In the genomic region with DNA sequence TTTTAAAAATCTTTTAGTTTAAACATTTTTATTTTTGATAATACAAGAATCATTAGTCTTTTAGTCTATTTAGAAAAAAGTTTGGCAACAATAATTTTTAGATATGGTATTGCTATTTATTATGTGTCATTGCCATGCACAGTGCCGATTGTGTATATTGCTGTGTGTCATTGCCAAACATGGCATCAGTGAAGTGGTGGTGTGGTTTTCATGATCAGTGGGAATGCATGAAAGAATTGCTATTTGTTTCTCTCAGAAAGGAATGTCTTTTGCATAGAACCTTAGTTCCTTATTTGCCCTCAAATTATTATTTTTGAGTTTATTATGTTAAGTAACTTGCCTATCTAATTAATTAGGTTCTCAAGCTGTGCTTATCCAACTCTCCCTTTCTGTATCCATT, we compare ENCODE assay signal across 26 cellular contexts.
DNase-seq lines count a peak whose midpoint lies in the region; ATAC-seq, FAIRE-seq and TF ChIP-seq lines count a peak whose summit lies in the region.
"Had no signal": no experiment of that assay in that cellular context is flagged by ENCODE, and none has a peak within 500 bp of the region (broad histone marks: within the 10 kb centered on the region; RNA-seq: fewer than 3 reads in every experiment).

No MANE protein-coding gene starts in this region.

- intact Hi-C loops in ovary (cut with DNase I), result no loop called here
- intact Hi-C loops in HepG2 (cut with micrococcal nuclease; ENCODE audit: unreplicated experiment), result no loop called here

- H3K36me3 Mint-ChIP-seq in nephron progenitor cell (ENCODE audit: low read depth), result no peaks in the 10 kb centered on the region
- H3K36me3 Mint-ChIP-seq: activated naive CD4-positive, alpha-beta T cell treated with anti-CD3 and anti-CD28 coated beads, Interleukin-2, amount 50 U/mL, for 24 hours; CD4-positive, alpha-beta memory T cell; IgD-negative memory B cell; naive B cell; WTC11 had no signal

- in situ Hi-C loops in HepG2 (cut with HindIII; ENCODE audit: extremely low pct_ligation_motif_present, low pct_unique_long_range_greater_than_20kb), result no loop called here

- H3K9me3 ChIP-seq in HUES64 (ENCODE audit: insufficient read depth, low read depth, low read length) (no peaks in the 10 kb centered on the region), ectodermal cell (ENCODE audit: control insufficient read depth, low read length) (no peaks in the 10 kb centered on the region), thoracic aorta (no peaks in the 10 kb centered on the region), ovary (no peaks in the 10 kb centered on the region), HepG2 (ENCODE audit: low read length) (no peaks in the 10 kb centered on the region)
- H3K9me3 ChIP-seq: stomach, transverse colon had no signal

- no peaks in the 10 kb centered on the region for H3K36me3 ChIP-seq in HUES64 (ENCODE audit: insufficient read depth, low read length)
- no peaks in the 10 kb centered on the region for H3K36me3 ChIP-seq in ectodermal cell (ENCODE audit: control insufficient read depth, insufficient read depth, low read length)
- no peaks in the 10 kb centered on the region for H3K36me3 ChIP-seq in thoracic aorta
- no peaks in the 10 kb centered on the region for H3K36me3 ChIP-seq in ovary
- no peaks in the 10 kb centered on the region for H3K36me3 ChIP-seq in HepG2 (replicated peaks in 1 of 2; ENCODE audit: control insufficient read depth in 1 of 2, insufficient read depth in 2 of 2, low read length in 2 of 2)
- H3K36me3 ChIP-seq: heart left ventricle, stomach, transverse colon had no signal

- POLR2A ChIA-PET in HepG2 (lab: Yijun Ruan, JAX), result no interaction called here
- POLR2A ChIA-PET in RWPE1 (lab: Yijun Ruan, JAX; ENCODE audit: low non-redundant PET), result no interaction called here

- H3K4me1 ChIP-seq in HUES64 (ENCODE audit: insufficient read depth, low read length) (peaks cover 29% of the 10 kb centered on the region), ectodermal cell (ENCODE audit: control insufficient read depth, insufficient read depth, low read length) (peaks cover 32% of the 10 kb centered on the region), thoracic aorta (ENCODE audit: control insufficient read depth in 1 of 2, low read depth in 2 of 2) (peaks cover 26 to 64% of the 10 kb centered on the region in 2 donors), ovary (ENCODE audit: insufficient read depth) (peaks cover 3% of the 10 kb centered on the region), HepG2 (ENCODE audit: insufficient read depth, low read length) (no peaks in the 10 kb centered on the region)

- no peak for TF ChIP-seq RAD21 in HepG2 (CRISPR knock-in tag; IDR thresholded peaks at IDR 0.05)

- no peak for FAIRE-seq in HepG2 (lab: Jason Lieb, UNC)
- FAIRE-seq: H54 had no signal

- TF ChIP-seq POLR2A in ovary (IDR thresholded peaks at IDR 0.05) (no peak), HepG2 (IDR thresholded peaks at IDR 0.05; ENCODE audit: insufficient read depth in 1 of 2, low read depth in 2 of 2, low read length in 2 of 2) (no peak)

- no peaks in the 10 kb centered on the region for H4K20me1 ChIP-seq in HepG2 (ENCODE audit: insufficient read depth, low read length)

- ATAC-seq in thoracic aorta (ENCODE audit: insufficient number of reproducible peaks, low FRiP score, low read depth), result no peak
- ATAC-seq in HepG2, result no peak

- no peak for DNase-seq in nephron progenitor cell
- no peak for DNase-seq in thoracic aorta (ENCODE audit: low spot score)
- DNase-seq in HK-2 (ENCODE audit: unreplicated experiment), result no peak
- DNase-seq in ovary, result no peak
- no peak for DNase-seq in HepG2 (ENCODE audit: low spot score)
- no peak for DNase-seq in RWPE1 (ENCODE audit: low spot score)
- DNase-seq: aorta; CD4-positive, alpha-beta memory T cell; heart left ventricle; left cardiac atrium; naive B cell; NCI-H1105; NCI-H1930; posterior cingulate gyrus; Right ventricle myocardium superior; stimulated activated CD8-positive, alpha-beta memory T cell treated with anti-CD3 and anti-CD28 coated beads, Interleukin-4, amount 100 ng/mL, for 48 hours; stomach; SW 1271; transverse colon had no signal

- no peaks in the 10 kb centered on the region for H3K27me3 Mint-ChIP-seq in nephron progenitor cell (ENCODE audit: low read depth, poor library complexity)
- H3K27me3 Mint-ChIP-seq: activated naive CD4-positive, alpha-beta T cell treated with anti-CD3 and anti-CD28 coated beads, Interleukin-2, amount 50 U/mL, for 24 hours; CD4-positive, alpha-beta memory T cell; IgD-negative memory B cell; naive B cell had no signal

- H3K4me2 ChIP-seq in HepG2 (ENCODE audit: low read depth, low read length), result no peak overlapping the region

- H3K27ac ChIP-seq in HUES64 (ENCODE audit: low read depth, low read length) (0 out of 2 replicates have a peak overlapping the region, but pooled peaks have one; percentile 12), ectodermal cell (ENCODE audit: insufficient read depth, low read depth, low read length, poor library complexity, severe bottlenecking) (peak overlapping the region; percentile 85), thoracic aorta (peak overlapping the region; percentile 22 to 59), ovary (no peak overlapping the region), HepG2 (ENCODE audit: extremely low read length, insufficient read depth, low read length) (no peak overlapping the region), RWPE1 (no peak overlapping the region)
- H3K27ac ChIP-seq: heart left ventricle, stomach, transverse colon had no signal

- H3K27me3 ChIP-seq in HUES64 (ENCODE audit: insufficient read depth, low read length), result no peaks in the 10 kb centered on the region
- H3K27me3 ChIP-seq in ectodermal cell (ENCODE audit: control insufficient read depth, insufficient read depth, low read length, poor library complexity, severe bottlenecking), result no peaks in the 10 kb centered on the region
- no peaks in the 10 kb centered on the region for H3K27me3 ChIP-seq in thoracic aorta (replicated peaks; ENCODE audit: insufficient read depth)
- no peaks in the 10 kb centered on the region for H3K27me3 ChIP-seq in ovary
- H3K27me3 ChIP-seq in HepG2 (ENCODE audit: control insufficient read depth in 1 of 2, insufficient read depth in 2 of 2, low read length in 2 of 2), result no peaks in the 10 kb centered on the region
- H3K27me3 ChIP-seq: heart left ventricle, stomach, transverse colon had no signal

- TF ChIP-seq EP300 in ovary (IDR thresholded peaks at IDR 0.05) (no peak), HepG2 (IDR thresholded peaks at IDR 0.05; ENCODE audit: low read depth in 2 of 2, low read length in 2 of 2) (no peak), HepG2 (CRISPR knock-in tag; IDR thresholded peaks at IDR 0.05; ENCODE audit: borderline replicate concordance) (no peak)

- H3K79me2 ChIP-seq in HepG2 (ENCODE audit: insufficient read depth, low read length), result no peaks in the 10 kb centered on the region

- no peak overlapping the region for H3K9ac ChIP-seq in HUES64 (ENCODE audit: low read depth, low read length)
- H3K9ac ChIP-seq in HepG2 (ENCODE audit: insufficient read depth, low read depth, low read length), result no peak overlapping the region

- CTCF ChIA-PET in HepG2 (lab: Yijun Ruan, JAX; ENCODE audit: low intra/inter-chr PET ratio, low total read pairs) (no interaction called here), RWPE1 (lab: Yijun Ruan, JAX) (no interaction called here)

- H3K4me3 ChIP-seq in HUES64 (ENCODE audit: low read length) (no peak overlapping the region), ectodermal cell (ENCODE audit: insufficient read depth, low read depth, low read length) (no peak overlapping the region), thoracic aorta (no peak overlapping the region), ovary (no peak overlapping the region), HepG2 (replicated peaks in 1 of 3; ENCODE audit: insufficient read depth in 1 of 3, low read depth in 2 of 3, low read length in 3 of 3) (no peak overlapping the region)
- H3K4me3 ChIP-seq: heart left ventricle, stomach, transverse colon had no signal

- no peaks in the 10 kb centered on the region for H3K9me3 Mint-ChIP-seq in nephron progenitor cell
- H3K9me3 Mint-ChIP-seq: activated naive CD4-positive, alpha-beta T cell treated with anti-CD3 and anti-CD28 coated beads, Interleukin-2, amount 50 U/mL, for 24 hours; central memory CD8-positive, alpha-beta T cell; WTC11 had no signal

- peak overlapping the region; percentile 22 for H3K4me3 Mint-ChIP-seq in nephron progenitor cell
- H3K4me3 Mint-ChIP-seq: activated naive CD4-positive, alpha-beta T cell treated with anti-CD3 and anti-CD28 coated beads, Interleukin-2, amount 50 U/mL, for 24 hours; CD4-positive, alpha-beta memory T cell; central memory CD8-positive, alpha-beta T cell; IgD-negative memory B cell; naive B cell; WTC11 had no signal

- WGBS in HUES64, result 96% methylated on average over 1 of the region's 1 CpG
- 92 to 100% methylated on average over 1 of the region's 1 CpG for WGBS in ectodermal cell, 2 experiments
- 68 to 83% (median 78%) methylated on average over 1 of the region's 1 CpG for WGBS in ovary, 3 donors
- 25% methylated on average over 1 of the region's 1 CpG for WGBS in HepG2 (ENCODE audit: low lambda C conversion rate)

- no peak overlapping the region for H2AFZ ChIP-seq in HepG2 (ENCODE audit: low read length)

- peaks cover 70% of the 10 kb centered on the region for H3K4me1 Mint-ChIP-seq in nephron progenitor cell
- H3K4me1 Mint-ChIP-seq: activated naive CD4-positive, alpha-beta T cell treated with anti-CD3 and anti-CD28 coated beads, Interleukin-2, amount 50 U/mL, for 24 hours; IgD-negative memory B cell; naive B cell had no signal

- TF ChIP-seq CTCF in nephron progenitor cell (IDR thresholded peaks at IDR 0.05) (no peak), thoracic aorta (IDR thresholded peaks at IDR 0.05) (no peak), ovary (IDR thresholded peaks at IDR 0.05) (no peak), HepG2 (CRISPR knock-in tag; IDR thresholded peaks at IDR 0.05) (no peak), RWPE1 (conservative IDR thresholded peaks at IDR 0.05; ENCODE audit: low read depth) (no peak)

- H3K27ac Mint-ChIP-seq in nephron progenitor cell, result peak overlapping the region; percentile 97
- H3K27ac Mint-ChIP-seq: activated naive CD4-positive, alpha-beta T cell treated with anti-CD3 and anti-CD28 coated beads, Interleukin-2, amount 50 U/mL, for 24 hours; CD4-positive, alpha-beta memory T cell; naive B cell had no signal

- no TSS peak for BruUV-seq in HepG2 (replicated peaks; lab: Mats Ljungman, UMichigan)

TF ChIP-seq in HepG2, 621 proteins besides CTCF, POLR2A, EP300 and RAD21 (continues in another document):
- TF ChIP-seq, protein P1, sequence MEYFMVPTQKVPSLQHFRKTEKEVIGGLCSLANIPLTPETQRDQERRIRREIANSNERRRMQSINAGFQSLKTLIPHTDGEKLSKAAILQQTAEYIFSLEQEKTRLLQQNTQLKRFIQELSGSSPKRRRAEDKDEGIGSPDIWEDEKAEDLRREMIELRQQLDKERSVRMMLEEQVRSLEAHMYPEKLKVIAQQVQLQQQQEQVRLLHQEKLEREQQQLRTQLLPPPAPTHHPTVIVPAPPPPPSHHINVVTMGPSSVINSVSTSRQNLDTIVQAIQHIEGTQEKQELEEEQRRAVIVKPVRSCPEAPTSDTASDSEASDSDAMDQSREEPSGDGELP (IDR thresholded peaks at IDR 0.05; ENCODE audit: borderline replicate concordance, low read depth), result no peak

Comparison
In these comparisons a context has a peak if more than half of its experiments do, and no peak if none do; other contexts are left out.
1. H3K27ac ChIP-seq: peak in HUES64 (single experiment), ectodermal cell (single experiment) and thoracic aorta (2 of 2); none in ovary (0 of 2), HepG2 (single experiment) and RWPE1 (single experiment).